8 cellular contexts compared by ENCODE assay signal in genomic region chr12:14802961-14803829, GRCh38. TPM values are rescaled to one million over a fixed set of nuclear protein-coding genes. Genes with fewer than 3 reads are reported as not detected.
A peak's percentile ranks its signal among the peaks of the same experiment; 100 is the strongest.
DNase-seq lines count a peak whose midpoint lies in the region; ATAC-seq and TF ChIP-seq lines count a peak whose summit lies in the region.

TSS of gene C12orf60 (plus strand) at chr12:14803670. CDS start at chr12:14822936, 19,266 bp downstream.
TSS of gene WBP11 (minus strand) at chr12:14803478. CDS start at chr12:14801383, 2,095 bp downstream.

- no peaks in the 10 kb centered on the region for H3K9me2 ChIP-seq in hepatocyte (replicated peaks; ENCODE audit: insufficient read depth)

- peak within 1 kb of the TSS; percentile 99 for H3K9ac ChIP-seq in rectal smooth muscle tissue (ENCODE audit: low read length)

- DNase-seq in NCI-H2029 (lab: John Stamatoyannopoulos, UW): peak; percentile 98
- peak; percentile 77 for DNase-seq in T-helper 9 cell
- peak; percentile 99 for DNase-seq in astrocyte of the hippocampus (ENCODE audit: low read depth, low spot score)
- peak; percentile 97 for DNase-seq in hepatocyte (ENCODE audit: low spot score)
- DNase-seq in aorta: peak; percentile 94 to 96

- peak within 1 kb of the TSS; percentile 80 for H3K4me2 ChIP-seq in hepatocyte

- WGBS in hepatocyte (ENCODE audit: low lambda C conversion rate, missing lambda C conversion rate): under 1% methylated on average over 51 of the region's 51 CpGs
- WGBS in aorta, 2 donors: 0% methylated on average over 51 of the region's 51 CpGs

- H3K4me3 ChIP-seq in hepatocyte: peak within 1 kb of the TSS; percentile 33
- H3K4me3 ChIP-seq in rectal smooth muscle tissue (ENCODE audit: low read length): peak within 1 kb of the TSS; percentile 99
- peak within 1 kb of the TSS; percentile 90 to 96 for H3K4me3 ChIP-seq in aorta (ENCODE audit: low read length in 2 of 2)

- no peak for TF ChIP-seq CTCF in hepatocyte (IDR thresholded peaks at IDR 0.05; ENCODE audit: poor library complexity)

- H4K20me1 ChIP-seq in hepatocyte (ENCODE audit: insufficient read depth, poor library complexity, severe bottlenecking): no peaks in the 10 kb centered on the region

- H3K27ac ChIP-seq in hepatocyte: peak within 1 kb of the TSS; percentile 87
- H3K27ac ChIP-seq in rectal smooth muscle tissue (ENCODE audit: low read depth, low read length): peak within 1 kb of the TSS; percentile 92
- peak within 1 kb of the TSS in 1 of 2 donors; percentile 76 for H3K27ac ChIP-seq in aorta (ENCODE audit: low read depth in 1 of 2, low read length in 2 of 2)

- no peaks in the 10 kb centered on the region for H3K9me3 ChIP-seq in hepatocyte (ENCODE audit: low read depth)
- no peaks in the 10 kb centered on the region for H3K9me3 ChIP-seq in aorta (ENCODE audit: control insufficient read depth, low read length)

- H2AFZ ChIP-seq in hepatocyte: peak within 1 kb of the TSS; percentile 47

- H3K4me1 ChIP-seq in hepatocyte (ENCODE audit: insufficient read depth) (peaks cover 14% of the 10 kb centered on the region), rectal smooth muscle tissue (ENCODE audit: control insufficient read depth, insufficient read depth, low read length) (peaks cover 3% of the 10 kb centered on the region), aorta (ENCODE audit: control insufficient read depth in 1 of 2, insufficient read depth in 2 of 2, low read length in 2 of 2) (no peaks in the 10 kb centered on the region)

- intact Hi-C loops in aorta (cut with DNase I): loop anchor here in 1 of 2 donors (2.0 kb wide), 1 partner anchor 28 kb away; a partner anchor contains a TSS

- H3K27me3 ChIP-seq in hepatocyte (no peaks in the 10 kb centered on the region), rectal smooth muscle tissue (ENCODE audit: control insufficient read depth, insufficient read depth, low read length) (no peaks in the 10 kb centered on the region), aorta (ENCODE audit: control insufficient read depth in 1 of 2, insufficient read depth in 2 of 2, low read length in 1 of 2) (no peaks in the 10 kb centered on the region)

- ATAC-seq in GM18511 (IDR thresholded peaks at IDR 0.05; ENCODE audit: unreplicated experiment) (peak; percentile 99), HG02981 (IDR thresholded peaks at IDR 0.05; ENCODE audit: unreplicated experiment) (peak; percentile 99), aorta (ENCODE audit: low FRiP score) (peak; percentile 99)

- H3K79me2 ChIP-seq in hepatocyte: peaks cover 46% of the 10 kb centered on the region

- no peaks in the 10 kb centered on the region for H3K36me3 ChIP-seq in hepatocyte (replicated peaks; ENCODE audit: insufficient read depth, low read depth)
- no peaks in the 10 kb centered on the region for H3K36me3 ChIP-seq in rectal smooth muscle tissue (ENCODE audit: control insufficient read depth, insufficient read depth, low read length)
- peaks cover 2 to 3% of the 10 kb centered on the region in 2 donors for H3K36me3 ChIP-seq in aorta (ENCODE audit: control insufficient read depth in 1 of 2, insufficient read depth in 2 of 2, low read length in 1 of 2)

RNA-seq across cellular contexts. Expression of gene C12orf60, which starts in this region (rescaled TPM):
- 1.5 and 2.3 TPM in 2 replicates for total RNA-seq in hepatocyte
- polyA plus RNA-seq in hepatocyte: 0.17 and 2.0 TPM in 2 replicates
- total RNA-seq in aorta: 1 to 10 TPM in 1 of 2 donors, under 1 TPM in 1; 0.91 to 1.1 TPM
- polyA plus RNA-seq in aorta: 1 to 10 TPM in 1 of 2 donors, under 1 TPM in 1; 0.56 to 1.9 TPM

RNA-seq across cellular contexts. Expression of gene WBP11, which starts in this region (rescaled TPM):
- total RNA-seq in hepatocyte (22.8 and 26.6 TPM in 2 replicates), aorta (10 to 100 TPM; 43.2 to 44.7 TPM)
- polyA plus RNA-seq in hepatocyte (39.3 and 54.2 TPM in 2 replicates), aorta (10 to 100 TPM; 16.9 TPM)

Comparison
In these comparisons a context has a peak if more than half of its experiments do, and no peak if none do; other contexts are left out.
1. H3K4me3 ChIP-seq: peak in every context shown above with its lines; median percentile 99 in rectal smooth muscle tissue; 93 in aorta; 33 in hepatocyte.